Comparison of ENCODE assay signal across 2 cellular contexts in genomic region chrX:46792826-46793195, GRCh38.
TF ChIP-seq lines count a peak whose summit lies in the region.

No MANE protein-coding gene starts in this region.

TF ChIP-seq in liver, 16 proteins besides CTCF, POLR2A, EP300 and RAD21:
- TF ChIP-seq REST (IDR thresholded peaks at IDR 0.05) (no peak), RXRA (IDR thresholded peaks at IDR 0.05) (no peak), TAF1 (conservative IDR thresholded peaks at IDR 0.05) (no peak), HNF4A (conservative IDR thresholded peaks at IDR 0.05) (no peak), ZBTB33 (IDR thresholded peaks at IDR 0.05) (no peak), MAX (IDR thresholded peaks at IDR 0.05) (no peak), YY1 (IDR thresholded peaks at IDR 0.05) (no peak), FOXA2 (IDR thresholded peaks at IDR 0.05) (no peak), GABPA (IDR thresholded peaks at IDR 0.05 in 1 of 2, conservative IDR thresholded peaks at IDR 0.05 in 1 of 2) (no peak), SP1 (IDR thresholded peaks at IDR 0.05) (no peak), EGR1 (IDR thresholded peaks at IDR 0.05; ENCODE audit: low read depth in 2 of 2) (no peak), FOXA1 (IDR thresholded peaks at IDR 0.05) (no peak), NR2F2 (IDR thresholded peaks at IDR 0.05) (no peak), JUND (IDR thresholded peaks at IDR 0.05) (no peak), ATF3 (IDR thresholded peaks at IDR 0.05) (no peak), HNF4G (IDR thresholded peaks at IDR 0.05) (no peak)
TF ChIP-seq in liver: peak in this region for 0.

TF ChIP-seq in HepG2, 621 proteins besides CTCF, POLR2A, EP300 and RAD21:
- no peak for TF ChIP-seq SSRP1 (CRISPR knock-in tag; IDR thresholded peaks at IDR 0.05)
- no peak for TF ChIP-seq ATAD3A (CRISPR knock-in tag; IDR thresholded peaks at IDR 0.05)
- TF ChIP-seq ZNF225 (CRISPR knock-in tag; IDR thresholded peaks at IDR 0.05): no peak
- no peak for TF ChIP-seq SATB2 (CRISPR knock-in tag; IDR thresholded peaks at IDR 0.05)
- no peak for TF ChIP-seq WIZ (CRISPR knock-in tag; IDR thresholded peaks at IDR 0.05)
- TF ChIP-seq MXD1 (CRISPR knock-in tag; IDR thresholded peaks at IDR 0.05): no peak
- TF ChIP-seq ZHX2 (IDR thresholded peaks at IDR 0.05; ENCODE audit: low read depth): no peak
- no peak for TF ChIP-seq ZHX2 (CRISPR knock-in tag; IDR thresholded peaks at IDR 0.05; ENCODE audit: borderline replicate concordance)
- TF ChIP-seq HIVEP1 (CRISPR knock-in tag; IDR thresholded peaks at IDR 0.05): no peak
TF ChIP-seq in HepG2: peak in this region for 0.
